ENCODE assay signal across 1 cellular context in the genomic region with DNA sequence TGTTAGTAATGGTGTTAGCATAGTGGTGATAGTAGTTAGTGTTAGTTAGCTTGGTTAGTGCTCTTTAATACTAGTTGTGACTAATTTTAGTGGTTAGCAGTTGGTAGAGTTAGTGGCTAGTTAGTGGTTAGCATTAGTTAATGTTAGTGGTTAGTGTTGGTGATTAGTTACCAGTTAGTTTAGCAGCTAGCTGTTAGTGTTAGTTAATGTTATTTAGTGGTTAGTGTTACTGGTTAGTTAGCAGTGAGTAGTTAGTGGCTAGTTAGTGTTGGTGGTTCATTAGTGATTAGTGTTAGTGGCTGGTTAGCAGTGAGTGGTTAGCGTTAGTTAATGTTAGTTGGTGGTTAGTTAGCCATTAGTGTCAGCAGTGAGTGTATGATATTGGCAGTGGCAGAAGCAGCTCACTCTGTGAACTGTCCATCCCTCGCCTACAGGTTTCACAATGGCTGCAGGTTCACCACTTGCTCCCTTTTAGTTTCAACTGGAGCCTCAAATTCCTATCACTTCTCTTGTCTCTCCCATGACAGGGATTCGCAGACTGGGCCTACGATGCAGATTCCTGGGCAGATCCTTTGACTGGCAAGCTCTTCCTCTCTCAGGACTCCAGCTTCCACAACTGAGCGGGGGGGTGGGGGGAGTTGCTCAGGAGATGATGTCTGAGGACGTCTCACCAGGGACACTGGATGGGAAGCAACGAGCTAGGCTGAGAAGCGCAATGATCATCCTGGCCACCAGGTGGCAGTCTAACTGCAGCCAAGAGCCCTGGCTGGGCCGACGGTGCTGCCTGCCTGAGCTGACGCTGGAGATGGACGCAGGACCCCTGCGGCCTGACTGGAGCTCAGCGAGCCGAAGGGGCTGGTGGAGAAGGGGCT.
TF ChIP-seq lines count a peak whose summit lies in the region.

No MANE protein-coding gene starts in this region.

TF ChIP-seq in neural cell, 6 proteins besides CTCF, POLR2A, EP300 and RAD21 (continued from another document):
- TF ChIP-seq, protein P1, sequence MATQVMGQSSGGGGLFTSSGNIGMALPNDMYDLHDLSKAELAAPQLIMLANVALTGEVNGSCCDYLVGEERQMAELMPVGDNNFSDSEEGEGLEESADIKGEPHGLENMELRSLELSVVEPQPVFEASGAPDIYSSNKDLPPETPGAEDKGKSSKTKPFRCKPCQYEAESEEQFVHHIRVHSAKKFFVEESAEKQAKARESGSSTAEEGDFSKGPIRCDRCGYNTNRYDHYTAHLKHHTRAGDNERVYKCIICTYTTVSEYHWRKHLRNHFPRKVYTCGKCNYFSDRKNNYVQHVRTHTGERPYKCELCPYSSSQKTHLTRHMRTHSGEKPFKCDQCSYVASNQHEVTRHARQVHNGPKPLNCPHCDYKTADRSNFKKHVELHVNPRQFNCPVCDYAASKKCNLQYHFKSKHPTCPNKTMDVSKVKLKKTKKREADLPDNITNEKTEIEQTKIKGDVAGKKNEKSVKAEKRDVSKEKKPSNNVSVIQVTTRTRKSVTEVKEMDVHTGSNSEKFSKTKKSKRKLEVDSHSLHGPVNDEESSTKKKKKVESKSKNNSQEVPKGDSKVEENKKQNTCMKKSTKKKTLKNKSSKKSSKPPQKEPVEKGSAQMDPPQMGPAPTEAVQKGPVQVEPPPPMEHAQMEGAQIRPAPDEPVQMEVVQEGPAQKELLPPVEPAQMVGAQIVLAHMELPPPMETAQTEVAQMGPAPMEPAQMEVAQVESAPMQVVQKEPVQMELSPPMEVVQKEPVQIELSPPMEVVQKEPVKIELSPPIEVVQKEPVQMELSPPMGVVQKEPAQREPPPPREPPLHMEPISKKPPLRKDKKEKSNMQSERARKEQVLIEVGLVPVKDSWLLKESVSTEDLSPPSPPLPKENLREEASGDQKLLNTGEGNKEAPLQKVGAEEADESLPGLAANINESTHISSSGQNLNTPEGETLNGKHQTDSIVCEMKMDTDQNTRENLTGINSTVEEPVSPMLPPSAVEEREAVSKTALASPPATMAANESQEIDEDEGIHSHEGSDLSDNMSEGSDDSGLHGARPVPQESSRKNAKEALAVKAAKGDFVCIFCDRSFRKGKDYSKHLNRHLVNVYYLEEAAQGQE (IDR thresholded peaks at IDR 0.05; ENCODE audit: borderline replicate concordance) = no peak
